8 cellular contexts compared by ENCODE assay signal in genomic region chr1:148522072-148522471, GRCh38. TPM values are rescaled to one million over a fixed set of nuclear protein-coding genes. Genes with fewer than 3 reads are reported as not detected.
DNase-seq lines count a peak whose midpoint lies in the region; ATAC-seq, FAIRE-seq and TF ChIP-seq lines count a peak whose summit lies in the region.
"Not testable (repeated sequence)": the region's sequence is repeated elsewhere in the genome, so short reads cannot be mapped to it uniquely, and the experiment has no call there.

No MANE protein-coding gene starts in this region.

- not testable (repeated sequence) for H3K9me3 Mint-ChIP-seq in astrocyte (ENCODE audit: unreplicated experiment)

- not testable (repeated sequence) for H2AFZ ChIP-seq in astrocyte (ENCODE audit: low read depth, low read length)

- not testable (repeated sequence) for H3K36me3 ChIP-seq in astrocyte (ENCODE audit: insufficient read depth, low read length); heart right ventricle; subcutaneous abdominal adipose tissue (ENCODE audit: control insufficient read depth in 5 of 5, insufficient read depth in 5 of 5, low read length in 5 of 5)

- intact Hi-C loops in heart right ventricle (cut with DNase I); posterior cingulate gyrus (cut with DNase I): not testable (repeated sequence)

- H3K4me1 ChIP-seq in astrocyte (ENCODE audit: insufficient read depth, low read length); heart right ventricle; subcutaneous abdominal adipose tissue (ENCODE audit: control insufficient read depth in 5 of 5, insufficient read depth in 5 of 5, low read length in 5 of 5): not testable (repeated sequence)

- H3K36me3 Mint-ChIP-seq in astrocyte (ENCODE audit: low read depth, unreplicated experiment) = not testable (repeated sequence)

- peak; percentile 57 for ATAC-seq in HG03159 (IDR thresholded peaks at IDR 0.05; ENCODE audit: unreplicated experiment)
- peak; percentile 85 to 93 (median 91) for ATAC-seq in heart right ventricle

- H3K27ac ChIP-seq in VCaP (peak overlapping the region; percentile 74), heart right ventricle (peak overlapping the region in 4 of 10 donors; percentile 12 to 65 (median 34))
- H3K27ac ChIP-seq in astrocyte (ENCODE audit: low read depth, low read length); subcutaneous abdominal adipose tissue (ENCODE audit: low read depth, low read length): not testable (repeated sequence)

- H3K9ac ChIP-seq in astrocyte (ENCODE audit: low read length); subcutaneous abdominal adipose tissue (ENCODE audit: low read length in 5 of 5): not testable (repeated sequence)

- H3K27ac Mint-ChIP-seq in astrocyte (ENCODE audit: unreplicated experiment) = peak overlapping the region; percentile 86

- not testable (repeated sequence) for H3K9me3 ChIP-seq in astrocyte (ENCODE audit: insufficient read depth, low read depth, low read length); heart right ventricle; subcutaneous abdominal adipose tissue (ENCODE audit: control insufficient read depth in 5 of 5, low read length in 5 of 5)

- TF ChIP-seq CTCF in VCaP (conservative IDR thresholded peaks at IDR 0.05); astrocyte (IDR thresholded peaks at IDR 0.05; ENCODE audit: insufficient read depth, low read depth, low read length); heart right ventricle (IDR thresholded peaks at IDR 0.05): not testable (repeated sequence)

- WGBS in heart right ventricle, 2 donors = 1% methylated on average over 15 to 16 of the region's 23 CpGs

- H3K4me3 ChIP-seq in astrocyte (ENCODE audit: insufficient read depth, low read depth, low read length) = not testable (repeated sequence)
- H3K4me3 ChIP-seq in heart right ventricle = peak overlapping the region in 8 of 10 donors; percentile 21 to 51 (median 48)
- peak overlapping the region in 4 of 5 donors; percentile 35 to 47 (median 42) for H3K4me3 ChIP-seq in subcutaneous abdominal adipose tissue (ENCODE audit: low read depth in 1 of 5, low read length in 5 of 5)

- not testable (repeated sequence) for H3K27me3 ChIP-seq in astrocyte (ENCODE audit: insufficient read depth, low read length); heart right ventricle; subcutaneous abdominal adipose tissue (ENCODE audit: control insufficient read depth in 5 of 5, insufficient read depth in 4 of 5, low read length in 5 of 5)

- H3K79me2 ChIP-seq in astrocyte (ENCODE audit: insufficient read depth, low read length) = not testable (repeated sequence)

- peak overlapping the region; percentile 74 for H3K4me3 Mint-ChIP-seq in astrocyte (ENCODE audit: unreplicated experiment)

- FAIRE-seq in astrocyte (lab: Jason Lieb, UNC) = not testable (repeated sequence)

- H3K27me3 Mint-ChIP-seq in astrocyte (ENCODE audit: low read depth, unreplicated experiment) = not testable (repeated sequence)

- peak overlapping the region; percentile 54 for H3K4me2 ChIP-seq in astrocyte (ENCODE audit: low read length)

- not testable (repeated sequence) for H4K20me1 ChIP-seq in astrocyte (ENCODE audit: insufficient read depth, low read length)

- not testable (repeated sequence) for H3K4me1 Mint-ChIP-seq in astrocyte (ENCODE audit: low read depth, unreplicated experiment)

- DNase-seq in GM04503 (ENCODE audit: low read depth) (peak; percentile 35), NCI-H345 treated with DMSO at 0.1 percent for 48 hours (lab: John Stamatoyannopoulos, UW; ENCODE audit: unreplicated experiment) (peak; percentile 90), astrocyte (ENCODE audit: low read depth) (peak; percentile 81), heart right ventricle (peak; percentile 81 to 84), posterior cingulate gyrus (peak; percentile 64 to 98 (median 82))

RNA-seq across cellular contexts. Expression of gene PPIAL4G, which starts 39.0 kb away (rescaled TPM):
- total RNA-seq in astrocyte (not detected in 2 replicates), heart right ventricle (not detected)
- polyA plus RNA-seq in heart right ventricle = not detected

Comparison
In these comparisons a context has a peak if more than half of its experiments do, and no peak if none do; other contexts are left out.
1. DNase-seq: peak in every context shown above with its lines; median percentile 90 in NCI-H345 treated with DMSO at 0.1 percent for 48 hours; 82 in heart right ventricle; 82 in posterior cingulate gyrus; 81 in astrocyte; 35 in GM04503.